1 cellular context compared by ENCODE assay signal in the genomic region with DNA sequence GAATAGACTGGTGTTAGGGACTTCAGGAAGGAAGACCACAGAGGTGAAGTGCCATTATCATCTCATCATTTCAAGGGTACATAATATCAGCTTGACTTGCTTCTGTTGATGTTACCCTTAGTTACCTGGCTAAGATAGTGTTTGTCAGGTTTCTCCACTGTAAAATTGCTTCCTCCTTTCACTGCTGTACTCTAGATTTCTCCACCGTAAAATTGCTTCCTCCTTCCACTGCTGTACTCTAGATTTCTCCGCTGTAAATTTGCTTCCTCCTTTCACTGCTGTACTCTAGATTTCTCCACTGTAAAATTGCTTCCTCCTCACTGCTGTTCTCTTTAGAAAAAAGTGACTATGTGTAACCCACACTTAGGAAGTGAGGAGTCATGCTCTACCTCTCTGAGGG.
TF ChIP-seq lines count a peak whose summit lies in the region.

No MANE protein-coding gene starts in this region.

TF ChIP-seq in endothelial cell of umbilical vein, 7 proteins besides CTCF, POLR2A, EP300 and RAD21:
- TF ChIP-seq POLR2AphosphoS5 (IDR thresholded peaks at IDR 0.05; ENCODE audit: insufficient read depth, low read depth, low read length) (no peak), FOS (IDR thresholded peaks at IDR 0.05; ENCODE audit: borderline replicate concordance, insufficient read depth, low read length) (no peak), GATA2 (IDR thresholded peaks at IDR 0.05; ENCODE audit: insufficient read depth, insufficient read length, low read depth, low read length) (no peak), JUN (IDR thresholded peaks at IDR 0.05; ENCODE audit: borderline replicate concordance, insufficient read depth, insufficient read length, low read depth) (no peak), EZH2 (IDR thresholded peaks at IDR 0.05; ENCODE audit: borderline replicate concordance, low read depth, low read length, severe bottlenecking) (no peak), MAX (IDR thresholded peaks at IDR 0.05; ENCODE audit: insufficient read depth, insufficient read length) (no peak), MYC (IDR thresholded peaks at IDR 0.05; ENCODE audit: low read depth, low read length) (no peak)
